Comparison of ENCODE assay signal across 27 cellular contexts in genomic region chr15:62250978-62251377, GRCh38.
"Had no signal": no experiment of that assay in that cellular context is flagged by ENCODE, and none has a peak within 500 bp of the region (broad histone marks: within the 10 kb centered on the region; RNA-seq: fewer than 3 reads in every experiment).

No MANE protein-coding gene starts in this region.

- DNase-seq: cortex of kidney; effector CD8-positive, alpha-beta T cell; effector memory CD8-positive, alpha-beta T cell; endodermal cell; erythroblast; esophagus squamous epithelium; foreskin fibroblast; foreskin melanocyte; gastrocnemius medialis; glutamatergic neuron; head of caudate nucleus; heart right ventricle; hippocampal formation; left cardiac atrium; left lung; left ventricle myocardium superior; lower lobe of right lung; mesenchymal stem cell; mucosa of descending colon had no signal

- H3K36me3 Mint-ChIP-seq: mesothelial cell of epicardium had no signal

- H3K27ac ChIP-seq: epithelial cell of prostate, esophagus squamous epithelium, gastrocnemius medialis, heart right ventricle, left lung, lower lobe of right lung had no signal

- FAIRE-seq: colon, endometrium, islet of Langerhans, keratinocyte had no signal

- ATAC-seq: effector memory CD8-positive, alpha-beta T cell; esophagus mucosa; gastrocnemius medialis; heart right ventricle; left cardiac atrium; left lung; left ventricle myocardium superior; lower lobe of right lung; mucosa of descending colon had no signal

- H3K4me1 Mint-ChIP-seq: mesothelial cell of epicardium had no signal

- H3K27me3 ChIP-seq: gastrocnemius medialis, left lung had no signal

- H3K4me3 Mint-ChIP-seq: dendritic cell treated with granulocyte-macrophage colony-stimulating factor and Interleukin-4, amounts not matched to agents 40 ng/mL and 50 ng/mL, for 4 days; effector memory CD8-positive, alpha-beta T cell; endodermal cell; mesothelial cell of epicardium had no signal

- H3K4me3 ChIP-seq: esophagus squamous epithelium, gastrocnemius medialis, heart right ventricle, left lung, lower lobe of right lung, mucosa of descending colon had no signal

- H3K9me3 ChIP-seq: esophagus squamous epithelium, gastrocnemius medialis, heart right ventricle, lower lobe of right lung, mucosa of descending colon had no signal

- H3K4me1 ChIP-seq: gastrocnemius medialis, left lung, lower lobe of right lung had no signal

- H3K36me3 ChIP-seq: esophagus squamous epithelium, gastrocnemius medialis, heart right ventricle, left lung, lower lobe of right lung had no signal

- H3K27ac Mint-ChIP-seq: dendritic cell treated with granulocyte-macrophage colony-stimulating factor and Interleukin-4, amounts not matched to agents 40 ng/mL and 50 ng/mL, for 4 days; effector memory CD8-positive, alpha-beta T cell; endodermal cell; mesothelial cell of epicardium had no signal

- H3K9me3 Mint-ChIP-seq: dendritic cell treated with granulocyte-macrophage colony-stimulating factor and Interleukin-4, amounts not matched to agents 40 ng/mL and 50 ng/mL, for 4 days; effector memory CD8-positive, alpha-beta T cell; mesothelial cell of epicardium had no signal
